In genomic region chr9:37348917-37349316, GRCh38 we compare ENCODE assay signal across 17 cellular contexts.
"Had no signal": no experiment of that assay in that cellular context is flagged by ENCODE, and none has a peak within 500 bp of the region (broad histone marks: within the 10 kb centered on the region; RNA-seq: fewer than 3 reads in every experiment).

No MANE protein-coding gene starts in this region.

- H3K4me3 ChIP-seq: adrenal gland, gastrocnemius medialis, left lung, tibial nerve had no signal

- H3K27ac ChIP-seq: adrenal gland, gastrocnemius medialis, left lung, tibial nerve had no signal

- H3K27ac Mint-ChIP-seq: dendritic cell treated with granulocyte-macrophage colony-stimulating factor and Interleukin-4, amounts not matched to agents 40 ng/mL and 50 ng/mL, for 4 days; nephron progenitor cell had no signal

- H3K4me1 ChIP-seq: adrenal gland, gastrocnemius medialis, left lung, tibial nerve had no signal

- H3K36me3 ChIP-seq: adrenal gland, gastrocnemius medialis had no signal

- H3K9me3 Mint-ChIP-seq: activated naive CD4-positive, alpha-beta T cell treated with anti-CD3 and anti-CD28 coated beads, Interleukin-2, amount 50 U/mL, for 72 hours; dendritic cell treated with granulocyte-macrophage colony-stimulating factor and Interleukin-4, amounts not matched to agents 40 ng/mL and 50 ng/mL, for 4 days; nephron progenitor cell had no signal

- FAIRE-seq: bronchial epithelial cell had no signal

- H3K9me3 ChIP-seq: adrenal gland, gastrocnemius medialis, left lung, tibial nerve had no signal

- ATAC-seq: activated naive CD4-positive, alpha-beta T cell treated with anti-CD3 and anti-CD28 coated beads, Interleukin-2, amount 50 U/mL, for 72 hours; esophagus mucosa; gastrocnemius medialis; left lung had no signal

- H3K27me3 ChIP-seq: adrenal gland, gastrocnemius medialis, left lung, tibial nerve had no signal

- H3K27me3 Mint-ChIP-seq: dendritic cell treated with granulocyte-macrophage colony-stimulating factor and Interleukin-4, amounts not matched to agents 40 ng/mL and 50 ng/mL, for 4 days had no signal

- DNase-seq: activated CD4-positive, alpha-beta T cell treated with anti-CD3 and anti-CD28 coated beads for 1 hour; activated CD4-positive, alpha-beta T cell treated with anti-CD3 and anti-CD28 coated beads, Interleukin-2, amount 50 U/mL, for 4 hours; activated gamma-delta T cell treated with Interleukin-2 at 50 U/mL for 16 hours; adrenal gland; effector CD8-positive, alpha-beta T cell; gastrocnemius medialis; head of caudate nucleus; left lung; midbrain; nephron progenitor cell; nucleus accumbens; stimulated activated naive CD4-positive, alpha-beta T cell treated with Interleukin-2 at 50 U/mL for 16 hours had no signal

- H3K4me3 Mint-ChIP-seq: dendritic cell treated with granulocyte-macrophage colony-stimulating factor and Interleukin-4, amounts not matched to agents 40 ng/mL and 50 ng/mL, for 4 days; nephron progenitor cell had no signal

- H3K4me1 Mint-ChIP-seq: nephron progenitor cell had no signal
